12 cellular contexts compared by ENCODE assay signal in the genomic region with DNA sequence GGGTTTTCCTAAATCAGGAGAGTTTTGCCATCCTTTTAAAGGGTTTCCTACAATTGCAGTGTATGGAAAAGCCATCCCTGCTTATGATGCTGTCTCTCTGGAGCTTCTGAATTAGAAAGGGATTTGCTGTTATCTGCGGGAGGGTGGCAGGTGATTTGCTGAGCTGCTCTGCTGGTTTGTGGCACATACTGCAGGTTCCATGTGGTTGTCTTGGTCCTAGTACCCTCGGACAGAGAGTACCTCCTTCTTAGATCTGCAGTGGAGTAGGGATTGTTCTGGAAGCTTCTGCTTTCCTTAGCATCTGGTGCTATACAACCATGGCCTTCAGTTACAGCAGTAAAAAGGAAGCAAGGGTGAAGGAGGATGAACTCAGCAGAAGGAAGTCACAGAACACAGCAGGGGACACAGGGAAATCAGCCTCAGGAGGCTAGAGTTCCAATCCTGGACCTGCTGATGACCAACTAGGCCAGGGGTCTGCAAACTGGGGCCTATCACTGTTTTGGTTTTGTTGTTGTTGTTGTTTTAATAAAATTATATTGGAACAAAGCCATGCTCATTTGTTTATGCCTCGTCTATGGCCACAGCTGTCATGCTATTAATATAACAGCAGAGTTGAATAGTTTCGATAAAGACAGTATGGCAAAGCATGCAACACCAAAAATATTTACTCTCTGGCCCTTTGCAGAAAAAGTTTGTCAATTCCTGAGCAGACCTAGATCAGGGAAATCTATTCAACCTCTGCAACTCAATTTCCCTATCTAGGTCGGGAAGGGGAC. TPM values are rescaled to one million over a fixed set of nuclear protein-coding genes. Genes with fewer than 3 reads are reported as not detected.
A peak's percentile ranks its signal among the peaks of the same experiment; 100 is the strongest.
DNase-seq lines count a peak whose midpoint lies in the region; ATAC-seq and TF ChIP-seq lines count a peak whose summit lies in the region.
"Had no signal": no experiment of that assay in that cellular context is flagged by ENCODE, and none has a peak within 500 bp of the region (broad histone marks: within the 10 kb centered on the region; RNA-seq: fewer than 3 reads in every experiment).

No MANE protein-coding gene starts in this region.

- H3K4me2 ChIP-seq in OCI-LY1 (ENCODE audit: low read length) = peak overlapping the region; percentile 43
- no peak overlapping the region for H3K4me2 ChIP-seq in GM23338

- H3K9me2 ChIP-seq in OCI-LY1 (ENCODE audit: low read depth, low read length) (no peaks in the 10 kb centered on the region), GM23338 (ENCODE audit: insufficient read depth) (no peaks in the 10 kb centered on the region)

- H3K79me2 ChIP-seq in OCI-LY1 (ENCODE audit: insufficient read depth, low read length) (no peaks in the 10 kb centered on the region), GM23338 (replicated peaks; ENCODE audit: insufficient read depth) (no peaks in the 10 kb centered on the region)

- no peak overlapping the region for H3K4me3 ChIP-seq in GM12865 (ENCODE audit: low read depth, low read length)
- no peak overlapping the region for H3K4me3 ChIP-seq in OCI-LY1 (ENCODE audit: low read depth, low read length, poor library complexity, severe bottlenecking)
- H3K4me3 ChIP-seq in lower lobe of right lung = no peak overlapping the region
- no peak overlapping the region for H3K4me3 ChIP-seq in GM23338
- H3K4me3 ChIP-seq in ovary = no peak overlapping the region
- H3K4me3 ChIP-seq in MG63 = no peak overlapping the region
- H3K4me3 ChIP-seq: uterus had no signal

- H3K9me3 ChIP-seq in OCI-LY1 (ENCODE audit: low read length) = no peaks in the 10 kb centered on the region
- no peaks in the 10 kb centered on the region for H3K9me3 ChIP-seq in lower lobe of right lung
- H3K9me3 ChIP-seq in ovary = no peaks in the 10 kb centered on the region
- H3K9me3 ChIP-seq in MG63 = peaks cover under 1% of the 10 kb centered on the region; the same call in 1 of the 2 replicates
- H3K9me3 ChIP-seq: uterus had no signal

- no peak for TF ChIP-seq EP300 in ovary (IDR thresholded peaks at IDR 0.05)

- H3K4me1 ChIP-seq in OCI-LY1 (ENCODE audit: insufficient read depth, low read length, severe bottlenecking) (peaks cover 30% of the 10 kb centered on the region), lower lobe of right lung (peaks cover 18% of the 10 kb centered on the region), GM23338 (ENCODE audit: insufficient read depth) (no peaks in the 10 kb centered on the region), ovary (ENCODE audit: insufficient read depth) (no peaks in the 10 kb centered on the region)
- H3K4me1 ChIP-seq: uterus had no signal

- H3K27me3 ChIP-seq in OCI-LY1 (ENCODE audit: insufficient read depth, low read length) = no peaks in the 10 kb centered on the region
- no peaks in the 10 kb centered on the region for H3K27me3 ChIP-seq in lower lobe of right lung (ENCODE audit: low read depth)
- no peaks in the 10 kb centered on the region for H3K27me3 ChIP-seq in GM23338 (ENCODE audit: insufficient read depth)
- H3K27me3 ChIP-seq in ovary = no peaks in the 10 kb centered on the region
- no peaks in the 10 kb centered on the region for H3K27me3 ChIP-seq in MG63
- H3K27me3 ChIP-seq: uterus had no signal

- H3K4me3 Mint-ChIP-seq in GM23338 = no peak overlapping the region
- H3K4me3 Mint-ChIP-seq: WTC11 had no signal

- H2AFZ ChIP-seq in OCI-LY1 (ENCODE audit: low read length) (peak overlapping the region; percentile 76; the same call in 1 of the 2 replicates), GM23338 (no peak overlapping the region)

- no peak for TF ChIP-seq CTCF in GM12865 (IDR thresholded peaks at IDR 0.05; ENCODE audit: insufficient read depth, low read depth, low read length, missing control alignments)
- no peak for TF ChIP-seq CTCF in OCI-LY1 (IDR thresholded peaks at IDR 0.05; ENCODE audit: low read length)
- no peak for TF ChIP-seq CTCF in lower lobe of right lung (IDR thresholded peaks at IDR 0.05)
- TF ChIP-seq CTCF in GM23338 (conservative IDR thresholded peaks at IDR 0.05; ENCODE audit: low read depth in 2 of 2) = no peak
- no peak for TF ChIP-seq CTCF in ovary (IDR thresholded peaks at IDR 0.05)

- H3K36me3 Mint-ChIP-seq in GM23338 (ENCODE audit: low read depth) = no peaks in the 10 kb centered on the region
- H3K36me3 Mint-ChIP-seq: WTC11 had no signal

- peaks cover 8% of the 10 kb centered on the region for H3K27me3 Mint-ChIP-seq in GM23338 (ENCODE audit: insufficient read depth, low read depth, poor library complexity)

- 45 to 71% (median 54%) methylated on average over 5 of the region's 5 CpGs for WGBS in ovary, 3 donors

- H3F3A ChIP-seq in OCI-LY1 (ENCODE audit: insufficient read depth, low read length) = no peaks in the 10 kb centered on the region
- H3F3A ChIP-seq in GM23338 (replicated peaks; ENCODE audit: low read depth) = no peaks in the 10 kb centered on the region

- peak; percentile 61 for ATAC-seq in GM21529 (IDR thresholded peaks at IDR 0.05; ENCODE audit: unreplicated experiment)
- peak; percentile 6 to 37 for ATAC-seq in lower lobe of right lung
- no peak for ATAC-seq in GM21526 (IDR thresholded peaks at IDR 0.05; ENCODE audit: low FRiP score, unreplicated experiment)
- no peak for ATAC-seq in GM23338
- ATAC-seq: WTC11 had no signal

- H3K36me3 ChIP-seq in OCI-LY1 (ENCODE audit: insufficient read depth, low read length) = no peaks in the 10 kb centered on the region
- peaks cover 41% of the 10 kb centered on the region for H3K36me3 ChIP-seq in lower lobe of right lung
- H3K36me3 ChIP-seq in GM23338 (ENCODE audit: insufficient read depth) = no peaks in the 10 kb centered on the region
- H3K36me3 ChIP-seq in ovary = no peaks in the 10 kb centered on the region
- H3K36me3 ChIP-seq in MG63 = no peaks in the 10 kb centered on the region
- H3K36me3 ChIP-seq: uterus had no signal

- TF ChIP-seq POLR2A in ovary (IDR thresholded peaks at IDR 0.05) = no peak

- H3K9me3 Mint-ChIP-seq in GM23338 = no peaks in the 10 kb centered on the region
- H3K9me3 Mint-ChIP-seq: WTC11 had no signal

- H3K27ac Mint-ChIP-seq in GM23338 = no peak overlapping the region
- H3K27ac Mint-ChIP-seq: WTC11 had no signal

- H4K20me1 ChIP-seq in OCI-LY1 (ENCODE audit: insufficient read depth, low read length) = no peaks in the 10 kb centered on the region
- H4K20me1 ChIP-seq in GM23338 (replicated peaks; ENCODE audit: insufficient read depth) = no peaks in the 10 kb centered on the region

- peak overlapping the region; percentile 28; the same call in 1 of the 2 replicates for H3K9ac ChIP-seq in OCI-LY1 (ENCODE audit: low read length)

- DNase-seq in GM12865 (ENCODE audit: low read depth) = peak; percentile 31
- no peak for DNase-seq in lower lobe of right lung
- DNase-seq in GM23338 (ENCODE audit: low spot score) = no peak
- no peak for DNase-seq in ovary
- no peak for DNase-seq in MG63
- DNase-seq: NCI-H146, OCI-M1 had no signal

- peak overlapping the region; percentile 65 for H3K27ac ChIP-seq in OCI-LY1 (ENCODE audit: low read depth, low read length, poor library complexity, severe bottlenecking)
- no peak overlapping the region for H3K27ac ChIP-seq in lower lobe of right lung
- H3K27ac ChIP-seq in GM23338 (ENCODE audit: low read depth) = no peak overlapping the region
- H3K27ac ChIP-seq in ovary = no peak overlapping the region
- H3K27ac ChIP-seq: uterus had no signal

- intact Hi-C loops in lower lobe of right lung (cut with DNase I) (no loop called here), ovary (cut with DNase I) (loop anchor here in 1 of 4 donors (10.0 kb wide), 1 partner anchor 100 kb away; no protein-coding TSS in a partner anchor)

- H3K4me1 Mint-ChIP-seq in GM23338 = no peaks in the 10 kb centered on the region
- H3K4me1 Mint-ChIP-seq: WTC11 had no signal

RNA-seq across cellular contexts. Expression of a gene that starts 39.5 kb away (rescaled TPM):
- total RNA-seq in lower lobe of right lung = 5.2 TPM
- total RNA-seq in GM23338 (2014; rRNA removed; shearing (Covaris generic)) = 7.7 and 10.1 TPM in 2 replicates
- 3.8 and 4.5 TPM in 2 replicates for polyA plus RNA-seq in GM23338 (2016; fragmentation: Nextera tagmentation; extraction: Ambion mirVana)
- total RNA-seq in ovary = 1 to 10 TPM; 3.8 to 8.6 (median 6.1) TPM
- 1 to 10 TPM; 6.3 to 9.4 TPM for polyA plus RNA-seq in ovary
- total RNA-seq in MG63 (2014; rRNA removed; shearing (Covaris generic); ENCODE audit: low replicate concordance) = 0.22 and 3.4 TPM in 2 replicates

Comparison
In these comparisons a context has a peak if more than half of its experiments do, and no peak if none do; other contexts are left out.
1. ATAC-seq: peak in GM21529 (single experiment) and lower lobe of right lung (2 of 2); none in GM21526 (single experiment) and GM23338 (single experiment).